Comparison of ENCODE assay signal across 10 cellular contexts in genomic region chr3:177827517-177828249, GRCh38.
DNase-seq lines count a peak whose midpoint lies in the region; ATAC-seq and TF ChIP-seq lines count a peak whose summit lies in the region.
"Had no signal": no experiment of that assay in that cellular context is flagged by ENCODE, and none has a peak within 500 bp of the region (broad histone marks: within the 10 kb centered on the region; RNA-seq: fewer than 3 reads in every experiment).

No MANE protein-coding gene starts in this region.

- H3K27me3 Mint-ChIP-seq in CD4-positive, alpha-beta T cell, result no peaks in the 10 kb centered on the region
- no peaks in the 10 kb centered on the region for H3K27me3 Mint-ChIP-seq in activated naive CD4-positive, alpha-beta T cell treated with anti-CD3 and anti-CD28 coated beads, Interleukin-2, amount 10 ng/mL, durations not matched to agents 7 days and 5 days

- no peaks in the 10 kb centered on the region for H3K9me3 ChIP-seq in CD4-positive, alpha-beta T cell (ENCODE audit: control insufficient read depth, low read length)

- no peak overlapping the region for H3K4me3 ChIP-seq in rectal smooth muscle tissue (ENCODE audit: low read length)

- intact Hi-C loops in CD4-positive, alpha-beta T cell (cut with DNase I, micrococcal nuclease), result no loop called here

- H3K9ac ChIP-seq in rectal smooth muscle tissue (ENCODE audit: low read length), result no peak overlapping the region

- no peak overlapping the region for H3K4me3 Mint-ChIP-seq in CD4-positive, alpha-beta T cell
- H3K4me3 Mint-ChIP-seq in activated naive CD4-positive, alpha-beta T cell treated with anti-CD3 and anti-CD28 coated beads, Interleukin-2, amount 10 ng/mL, durations not matched to agents 7 days and 5 days, result no peak overlapping the region

- no peak overlapping the region for H3K27ac Mint-ChIP-seq in CD4-positive, alpha-beta T cell
- H3K27ac Mint-ChIP-seq in activated naive CD4-positive, alpha-beta T cell treated with anti-CD3 and anti-CD28 coated beads, Interleukin-2, amount 10 ng/mL, durations not matched to agents 7 days and 5 days, result no peak overlapping the region

- TF ChIP-seq CTCF in CD4-positive, alpha-beta T cell (IDR thresholded peaks at IDR 0.05), result no peak

- CTCF ChIA-PET in CD4-positive, alpha-beta T cell (lab: Charles Lee), result interaction anchor here (1.0 kb wide), 1 partner anchor 8 kb away, joined by 3 read pairs; no protein-coding TSS in a partner anchor
- CTCF ChIA-PET in activated naive CD4-positive, alpha-beta T cell treated with anti-CD3 and anti-CD28 coated beads, Interleukin-2, amount 10 ng/mL, durations not matched to agents 7 days and 5 days (lab: Charles Lee), result interaction anchor here (1.0 kb wide), 1 partner anchor 19 kb away, joined by 4 read pairs; no protein-coding TSS in a partner anchor

- POLR2A ChIA-PET in CD4-positive, alpha-beta T cell (lab: Charles Lee), result interaction anchor here (0.6 kb wide), 1 partner anchor 14 kb away, joined by 3 read pairs; no protein-coding TSS in a partner anchor

- no peaks in the 10 kb centered on the region for H3K4me1 Mint-ChIP-seq in CD4-positive, alpha-beta T cell (ENCODE audit: low read depth)
- no peaks in the 10 kb centered on the region for H3K4me1 Mint-ChIP-seq in activated naive CD4-positive, alpha-beta T cell treated with anti-CD3 and anti-CD28 coated beads, Interleukin-2, amount 10 ng/mL, durations not matched to agents 7 days and 5 days

- no peaks in the 10 kb centered on the region for H3K36me3 ChIP-seq in rectal smooth muscle tissue (ENCODE audit: control insufficient read depth, insufficient read depth, low read length)

- H3K36me3 Mint-ChIP-seq in CD4-positive, alpha-beta T cell (ENCODE audit: low read depth), result no peaks in the 10 kb centered on the region
- H3K36me3 Mint-ChIP-seq in activated naive CD4-positive, alpha-beta T cell treated with anti-CD3 and anti-CD28 coated beads, Interleukin-2, amount 10 ng/mL, durations not matched to agents 7 days and 5 days, result no peaks in the 10 kb centered on the region

- DNase-seq in dermis blood vessel endothelial cell, result peak; percentile 58
- DNase-seq in stimulated activated CD8-positive, alpha-beta memory T cell treated with anti-CD3 and anti-CD28 coated beads, Interleukin-4, amount 100 ng/mL, for 48 hours, result no peak
- DNase-seq in CD4-positive, alpha-beta T cell, result no peak
- DNase-seq in activated naive CD4-positive, alpha-beta T cell treated with anti-CD3 and anti-CD28 coated beads, Interleukin-2, amount 10 ng/mL, durations not matched to agents 7 days and 5 days, result no peak
- no peak for DNase-seq in stimulated activated naive CD4-positive, alpha-beta T cell (lab: John Stamatoyannopoulos, UW)
- DNase-seq: glutamatergic neuron; stimulated activated CD4-positive, alpha-beta T cell treated with anti-CD3 and anti-CD28 coated beads, Interleukin-4, amount 100 ng/mL, for 4 hours had no signal

- peaks cover 35% of the 10 kb centered on the region for H3K4me1 ChIP-seq in rectal smooth muscle tissue (ENCODE audit: control insufficient read depth, insufficient read depth, low read length)

- no peaks in the 10 kb centered on the region for H3K9me3 Mint-ChIP-seq in CD4-positive, alpha-beta T cell
- no peaks in the 10 kb centered on the region for H3K9me3 Mint-ChIP-seq in activated naive CD4-positive, alpha-beta T cell treated with anti-CD3 and anti-CD28 coated beads, Interleukin-2, amount 10 ng/mL, durations not matched to agents 7 days and 5 days

- ATAC-seq in GM18868 (IDR thresholded peaks at IDR 0.05; ENCODE audit: unreplicated experiment), result peak; percentile 69
- ATAC-seq in HG03432 (IDR thresholded peaks at IDR 0.05; ENCODE audit: unreplicated experiment), result peak; percentile 88
- ATAC-seq in CD4-positive, alpha-beta T cell (ENCODE audit: poor library complexity), result no peak

- H3K27me3 ChIP-seq in rectal smooth muscle tissue (ENCODE audit: control insufficient read depth, insufficient read depth, low read length), result no peaks in the 10 kb centered on the region
- no peaks in the 10 kb centered on the region for H3K27me3 ChIP-seq in CD4-positive, alpha-beta T cell (ENCODE audit: control insufficient read depth, insufficient read depth, low read length)

- peak overlapping the region; percentile 43 for H3K27ac ChIP-seq in rectal smooth muscle tissue (ENCODE audit: low read depth, low read length)
- no peak overlapping the region for H3K27ac ChIP-seq in CD4-positive, alpha-beta T cell (ENCODE audit: low read depth, low read length)
